18 cellular contexts compared by ENCODE assay signal in genomic region chr11:128047026-128047425, GRCh38.
DNase-seq lines count a peak whose midpoint lies in the region; ATAC-seq, FAIRE-seq and TF ChIP-seq lines count a peak whose summit lies in the region.
"Had no signal": no experiment of that assay in that cellular context is flagged by ENCODE, and none has a peak within 500 bp of the region (broad histone marks: within the 10 kb centered on the region; RNA-seq: fewer than 3 reads in every experiment).

No MANE protein-coding gene starts in this region.

- no peak for DNase-seq in activated CD4-positive, CD25-positive, alpha-beta regulatory T cell treated with anti-CD3 and anti-CD28 coated beads, Interleukin-2, amount 50 U/mL, for 72 hours
- DNase-seq in HFFc6: no peak
- peak; percentile 55 for DNase-seq in bronchial epithelial cell (ENCODE audit: low read depth)
- DNase-seq in smooth muscle cell (lab: John Stamatoyannopoulos, UW; ENCODE audit: unreplicated experiment): no peak
- no peak for DNase-seq in NCI-H345 (lab: John Stamatoyannopoulos, UW)
- DNase-seq in stimulated activated naive CD8-positive, alpha-beta T cell treated with anti-CD3 and anti-CD28 coated beads, Interleukin-15, Interleukin-2, amounts not matched to agents 100 U/mL and 50 U/mL, for 24 hours: no peak
- DNase-seq: CD8-positive, alpha-beta T cell; COR-L47; DND-41; GDM1 had no signal

- 55% methylated on average over 4 of the region's 4 CpGs for WGBS in smooth muscle cell (ENCODE audit: low lambda C conversion rate)

- ATAC-seq in activated CD4-positive, CD25-positive, alpha-beta regulatory T cell treated with anti-CD3 and anti-CD28 coated beads, Interleukin-2, amount 50 U/mL, for 24 hours: peak; percentile 25 to 49
- ATAC-seq in HG02970 (IDR thresholded peaks at IDR 0.05; ENCODE audit: low FRiP score, unreplicated experiment): no peak
- no peak for ATAC-seq in stimulated activated naive CD8-positive, alpha-beta T cell treated with anti-CD3 and anti-CD28 coated beads, Interleukin-15, Interleukin-2, amounts not matched to agents 100 U/mL and 50 U/mL, for 24 hours
- ATAC-seq: CD8-positive, alpha-beta T cell had no signal

- H3K4me1 ChIP-seq in smooth muscle cell (ENCODE audit: low read depth): no peaks in the 10 kb centered on the region
- H3K4me1 ChIP-seq: HAP-1 had no signal

- H4K20me1 ChIP-seq in smooth muscle cell (ENCODE audit: low read depth): no peaks in the 10 kb centered on the region

- no peak overlapping the region for H3K9ac ChIP-seq in smooth muscle cell (ENCODE audit: low read depth)

- FAIRE-seq in bronchial epithelial cell (lab: Jason Lieb, UNC): no peak
- FAIRE-seq: GM12892, H1 had no signal

- H3K36me3 Mint-ChIP-seq in HFFc6 (ENCODE audit: low read depth): peaks cover 26% of the 10 kb centered on the region
- H3K36me3 Mint-ChIP-seq: CD8-positive, alpha-beta T cell had no signal

- H3K4me3 ChIP-seq in bronchial epithelial cell (ENCODE audit: low read depth, low read length) (no peak overlapping the region), smooth muscle cell (no peak overlapping the region)
- H3K4me3 ChIP-seq: HAP-1 had no signal

- TF ChIP-seq CTCF in HFFc6 (IDR thresholded peaks at IDR 0.05) (no peak), bronchial epithelial cell (IDR thresholded peaks at IDR 0.05; ENCODE audit: insufficient read depth, low read length, severe bottlenecking) (no peak), smooth muscle cell (IDR thresholded peaks at IDR 0.05; ENCODE audit: borderline replicate concordance, insufficient read depth, poor library complexity, severe bottlenecking) (no peak)

- no peak overlapping the region for H3K27ac ChIP-seq in smooth muscle cell (ENCODE audit: low read depth)
- H3K27ac ChIP-seq: 22Rv1, HL-60 had no signal

- peak overlapping the region; percentile 17 for H3K4me2 ChIP-seq in smooth muscle cell

- no peaks in the 10 kb centered on the region for H3K36me3 ChIP-seq in bronchial epithelial cell (ENCODE audit: control insufficient read depth, insufficient read depth, low read length)
- H3K36me3 ChIP-seq in smooth muscle cell (ENCODE audit: low read depth): no peaks in the 10 kb centered on the region
- H3K36me3 ChIP-seq: HAP-1 had no signal

- no peaks in the 10 kb centered on the region for H3F3A ChIP-seq in smooth muscle cell (ENCODE audit: low read depth)

- H3K9me3 Mint-ChIP-seq in HFFc6: peaks cover 11% of the 10 kb centered on the region
- H3K9me3 Mint-ChIP-seq: CD8-positive, alpha-beta T cell had no signal

- H3K4me1 Mint-ChIP-seq in HFFc6 (ENCODE audit: low read depth): peaks cover 64% of the 10 kb centered on the region

- peak overlapping the region; percentile 34 for H2AFZ ChIP-seq in smooth muscle cell (ENCODE audit: low read depth)

- no peaks in the 10 kb centered on the region for H3K27me3 ChIP-seq in bronchial epithelial cell (ENCODE audit: control insufficient read depth, insufficient read depth, low read length)
- H3K27me3 ChIP-seq in smooth muscle cell (ENCODE audit: low read depth): no peaks in the 10 kb centered on the region

- H3K9me3 ChIP-seq in smooth muscle cell (replicated peaks; ENCODE audit: low read depth): no peaks in the 10 kb centered on the region
- H3K9me3 ChIP-seq: HAP-1 had no signal

- H3K27ac Mint-ChIP-seq in HFFc6: 0 out of 2 replicates have a peak overlapping the region, but pooled peaks have one; percentile 5
- H3K27ac Mint-ChIP-seq: CD14-positive monocyte; CD8-positive, alpha-beta T cell had no signal

- H3K79me2 ChIP-seq in smooth muscle cell (ENCODE audit: low read depth): no peaks in the 10 kb centered on the region

- H3K4me3 Mint-ChIP-seq in HFFc6: no peak overlapping the region; the same call in 1 of the 2 replicates
- H3K4me3 Mint-ChIP-seq: CD14-positive monocyte; CD8-positive, alpha-beta T cell had no signal

- H3K27me3 Mint-ChIP-seq in HFFc6 (ENCODE audit: insufficient read depth): peaks cover 2% of the 10 kb centered on the region; the same call in 1 of the 2 replicates

Comparison
In these comparisons a context has a peak if more than half of its experiments do, and no peak if none do; other contexts are left out.
1. ATAC-seq: peak in activated CD4-positive, CD25-positive, alpha-beta regulatory T cell treated with anti-CD3 and anti-CD28 coated beads, Interleukin-2, amount 50 U/mL, for 24 hours (2 of 2); none in HG02970 (single experiment) and stimulated activated naive CD8-positive, alpha-beta T cell treated with anti-CD3 and anti-CD28 coated beads, Interleukin-15, Interleukin-2, amounts not matched to agents 100 U/mL and 50 U/mL, for 24 hours (single experiment).